7 cellular contexts compared by ENCODE assay signal in the genomic region with DNA sequence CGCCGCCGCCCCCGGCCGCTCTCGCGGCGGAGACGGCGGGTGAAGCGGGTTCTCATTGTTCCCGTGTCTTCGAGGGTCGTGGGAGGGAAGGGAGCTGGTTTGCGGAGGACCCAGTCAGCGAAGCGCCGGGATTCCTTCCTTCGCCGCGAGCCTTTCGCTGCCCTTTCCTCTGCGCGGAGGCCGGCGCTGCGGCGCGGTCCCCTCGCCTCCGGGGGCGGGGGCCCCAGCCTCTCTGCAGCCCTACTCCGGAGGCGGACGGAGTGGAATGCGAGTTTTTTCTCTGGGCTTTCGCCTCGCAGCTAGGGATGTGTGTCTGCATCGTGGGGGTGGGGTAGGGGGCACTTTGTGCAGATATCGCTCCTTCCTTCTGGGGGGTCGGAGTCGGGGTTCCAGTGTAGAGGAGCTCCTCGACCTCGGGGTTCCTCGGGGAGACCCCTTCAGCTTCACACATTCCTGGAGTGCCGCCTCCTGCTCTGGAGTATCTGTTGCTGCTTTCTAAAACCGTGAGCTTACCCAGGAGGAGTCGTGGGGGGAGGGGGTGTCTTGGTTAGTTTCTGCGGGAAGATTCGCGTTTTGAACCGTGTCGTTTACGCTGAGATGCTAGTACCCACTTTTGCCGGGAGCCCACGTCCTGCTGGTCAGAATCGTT. TPM values are rescaled to one million over a fixed set of nuclear protein-coding genes. Genes with fewer than 3 reads are reported as not detected.
A peak's percentile ranks its signal among the peaks of the same experiment; 100 is the strongest.
DNase-seq lines count a peak whose midpoint lies in the region; FAIRE-seq and TF ChIP-seq lines count a peak whose summit lies in the region.

No MANE protein-coding gene starts in this region.

- FAIRE-seq in H54 (lab: Jason Lieb, UNC) (no peak), endothelial cell of umbilical vein (lab: Jason Lieb, UNC) (peak; percentile 26)

- H2AFZ ChIP-seq in endothelial cell of umbilical vein (ENCODE audit: low read depth, low read length), result peak overlapping the region; percentile 94

- TF ChIP-seq POLR2A in H54 (IDR thresholded peaks at IDR 0.05; ENCODE audit: low read depth, low read length) (no peak), endothelial cell of umbilical vein (IDR thresholded peaks at IDR 0.05; ENCODE audit: low read depth, low read length) (no peak)

- H3K36me3 ChIP-seq in MG63, result no peaks in the 10 kb centered on the region
- H3K36me3 ChIP-seq in endothelial cell of umbilical vein (ENCODE audit: control insufficient read depth in 2 of 2, extremely low read depth in 1 of 2, insufficient read depth in 2 of 2, low read length in 2 of 2), result no peaks in the 10 kb centered on the region
- no peaks in the 10 kb centered on the region for H3K36me3 ChIP-seq in mucosa of rectum (ENCODE audit: control insufficient read depth in 2 of 2, insufficient read depth in 2 of 2, low read length in 2 of 2)

- H3K4me2 ChIP-seq in endothelial cell of umbilical vein (ENCODE audit: insufficient read depth, low read length), result peak overlapping the region; percentile 100

- peak overlapping the region; percentile 69 for H3K9ac ChIP-seq in endothelial cell of umbilical vein (replicated peaks; ENCODE audit: extremely low read depth, insufficient read depth, low read length)
- peak overlapping the region; percentile 81 to 85 for H3K9ac ChIP-seq in mucosa of rectum (ENCODE audit: low read depth in 1 of 2, low read length in 2 of 2)

- TF ChIP-seq CTCF in GM12864 (IDR thresholded peaks at IDR 0.05; ENCODE audit: low read depth, low read length, missing control alignments), result no peak
- no peak for TF ChIP-seq CTCF in endothelial cell of umbilical vein (IDR thresholded peaks at IDR 0.05; ENCODE audit: extremely low read depth in 1 of 2, insufficient read depth in 1 of 2, low read depth in 1 of 2, low read length in 2 of 2)

- no TSS peak for BruUV-seq in endothelial cell of umbilical vein (replicated peaks; lab: Mats Ljungman, UMichigan)

- H3K4me1 ChIP-seq in endothelial cell of umbilical vein (ENCODE audit: control insufficient read depth, extremely low read depth, insufficient read depth, low read length) (peaks cover 12% of the 10 kb centered on the region), mucosa of rectum (ENCODE audit: control insufficient read depth in 2 of 2, insufficient read depth in 2 of 2, low read length in 2 of 2) (peaks cover 11 to 19% of the 10 kb centered on the region in 2 donors)

- CTCF ChIA-PET in endothelial cell of umbilical vein (lab: Charles Lee), result interaction anchor here (1.2 to 3.4 kb wide), 3 partner anchors 99 to 635 kb away, joined by 3 to 27 read pairs (median 3); no protein-coding TSS in a partner anchor

- dilution Hi-C loops in endothelial cell of umbilical vein (cut with MboI; ENCODE audit: extremely low pct_ligation_motif_present, low sequenced_read_pairs), result no loop called here

- H3K9me3 ChIP-seq in MG63, result no peaks in the 10 kb centered on the region
- H3K9me3 ChIP-seq in endothelial cell of umbilical vein (replicated peaks; ENCODE audit: control insufficient read depth, insufficient read depth, low read length), result no peaks in the 10 kb centered on the region
- H3K9me3 ChIP-seq in mucosa of rectum (ENCODE audit: control insufficient read depth in 2 of 2, low read length in 2 of 2), result no peaks in the 10 kb centered on the region

- H4K20me1 ChIP-seq in endothelial cell of umbilical vein (replicated peaks; ENCODE audit: control insufficient read depth, extremely low read depth, insufficient read depth, low read length), result peaks cover 15% of the 10 kb centered on the region

- peak; percentile 7 for DNase-seq in GM12864 (ENCODE audit: low read depth)
- DNase-seq in H54 (ENCODE audit: insufficient read length, low spot score), result peak; percentile 38
- DNase-seq in MG63, result peak; percentile 57
- DNase-seq in activated CD4-positive, alpha-beta T cell treated with anti-CD3 and anti-CD28 coated beads for 48 hours, result peak; percentile 47
- DNase-seq in endothelial cell of umbilical vein (ENCODE audit: low read depth, low spot score), result peak; percentile 38
- peak in 23 of 49 donors; percentile 8 to 59 (median 35) for DNase-seq in substantia nigra (lab: John Stamatoyannopoulos, UW)

- intact Hi-C loops in endothelial cell of umbilical vein (cut with micrococcal nuclease), result loop anchor here (1.0 to 5.0 kb wide), 3 partner anchors 111 to 326 kb away; a partner anchor contains a TSS

- POLR2A ChIA-PET in endothelial cell of umbilical vein (lab: Charles Lee), result interaction anchor here (0.6 kb wide), 2 partner anchors 605 to 802 kb away, joined by 4 to 5 read pairs; no protein-coding TSS in a partner anchor

- H3K79me2 ChIP-seq in endothelial cell of umbilical vein (ENCODE audit: control insufficient read depth, insufficient read depth, low read length), result peaks cover 46% of the 10 kb centered on the region

- H3K9me1 ChIP-seq in endothelial cell of umbilical vein (replicated peaks; ENCODE audit: control insufficient read depth, extremely low read depth, insufficient read depth, low read length), result no peaks in the 10 kb centered on the region

- peak overlapping the region; percentile 88 for H3K4me3 ChIP-seq in GM12864 (ENCODE audit: low read depth, low read length)
- H3K4me3 ChIP-seq in MG63, result peak overlapping the region; percentile 84
- H3K4me3 ChIP-seq in endothelial cell of umbilical vein (replicated peaks in 1 of 3; ENCODE audit: insufficient read depth in 1 of 3, low read depth in 1 of 3, low read length in 3 of 3), result peak overlapping the region; percentile 71 to 96 (median 74)
- H3K4me3 ChIP-seq in mucosa of rectum (ENCODE audit: low read length in 2 of 2), result peak overlapping the region; percentile 89 to 93

- H3K27ac ChIP-seq in endothelial cell of umbilical vein (ENCODE audit: insufficient read depth, low read depth, low read length) (peak overlapping the region; percentile 9), mucosa of rectum (ENCODE audit: low read depth in 2 of 2, low read length in 2 of 2) (peak overlapping the region; percentile 79 to 83), substantia nigra (ENCODE audit: low read depth, low read length, poor library complexity, severe bottlenecking) (peak overlapping the region; percentile 82)

- H3K27me3 ChIP-seq in MG63, result no peaks in the 10 kb centered on the region
- no peaks in the 10 kb centered on the region for H3K27me3 ChIP-seq in endothelial cell of umbilical vein (ENCODE audit: control insufficient read depth in 2 of 2, insufficient read depth in 2 of 2, low read length in 2 of 2)
- H3K27me3 ChIP-seq in mucosa of rectum (ENCODE audit: control insufficient read depth in 2 of 2, insufficient read depth in 2 of 2, low read length in 2 of 2), result no peaks in the 10 kb centered on the region

TF ChIP-seq in endothelial cell of umbilical vein, 7 proteins besides CTCF, POLR2A, EP300 and RAD21:
- no peak for TF ChIP-seq GATA2 (IDR thresholded peaks at IDR 0.05; ENCODE audit: insufficient read depth, insufficient read length, low read depth, low read length)
- TF ChIP-seq, protein P1, sequence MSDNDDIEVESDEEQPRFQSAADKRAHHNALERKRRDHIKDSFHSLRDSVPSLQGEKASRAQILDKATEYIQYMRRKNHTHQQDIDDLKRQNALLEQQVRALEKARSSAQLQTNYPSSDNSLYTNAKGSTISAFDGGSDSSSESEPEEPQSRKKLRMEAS (IDR thresholded peaks at IDR 0.05; ENCODE audit: insufficient read depth, insufficient read length), result no peak
- no peak for TF ChIP-seq POLR2AphosphoS5 (IDR thresholded peaks at IDR 0.05; ENCODE audit: insufficient read depth, low read depth, low read length)
- no peak for TF ChIP-seq EZH2 (IDR thresholded peaks at IDR 0.05; ENCODE audit: borderline replicate concordance, low read depth, low read length, severe bottlenecking)
- TF ChIP-seq MYC (IDR thresholded peaks at IDR 0.05; ENCODE audit: low read depth, low read length), result no peak
- no peak for TF ChIP-seq FOS (IDR thresholded peaks at IDR 0.05; ENCODE audit: borderline replicate concordance, insufficient read depth, low read length)
- no peak for TF ChIP-seq JUN (IDR thresholded peaks at IDR 0.05; ENCODE audit: borderline replicate concordance, insufficient read depth, insufficient read length, low read depth)

RNA-seq across cellular contexts. Expression of a gene that starts 0.6 kb away (rescaled TPM):
- 15.4 and 21.4 TPM in 2 replicates for total RNA-seq in MG63 (2014; rRNA removed; shearing (Covaris generic); ENCODE audit: low replicate concordance)
- 26.0 and 30.6 TPM in 2 replicates for total RNA-seq in endothelial cell of umbilical vein
- 10.3 and 13.6 TPM in 2 replicates for polyA plus RNA-seq in endothelial cell of umbilical vein
- polyA plus RNA-seq in endothelial cell of umbilical vein (2011; cell fraction: cytosol; rRNA removed), result 31.6 and 31.8 TPM in 2 replicates
- 15.5 and 18.9 TPM in 2 replicates for polyA plus RNA-seq in endothelial cell of umbilical vein (2011; cell fraction: nucleus; rRNA removed)
- polyA plus RNA-seq in endothelial cell of umbilical vein (2012), result 20.3 and 26.0 TPM in 2 replicates
- polyA minus RNA-seq in endothelial cell of umbilical vein, result 25.2 and 36.7 TPM in 2 replicates
- polyA minus RNA-seq in endothelial cell of umbilical vein (2011; cell fraction: cytosol; rRNA and poly(A)+ RNA removed), result 19.4 TPM
- polyA minus RNA-seq in endothelial cell of umbilical vein (2011; cell fraction: nucleus; rRNA and poly(A)+ RNA removed), result 14.3 and 21.8 TPM in 2 replicates

Comparison
In these comparisons a context has a peak if more than half of its experiments do, and no peak if none do; other contexts are left out.
1. H3K27ac ChIP-seq: peak in every context shown above with its lines; median percentile 82 in substantia nigra; 81 in mucosa of rectum; 9 in endothelial cell of umbilical vein.